8 cellular contexts compared by ENCODE assay signal in the genomic region with DNA sequence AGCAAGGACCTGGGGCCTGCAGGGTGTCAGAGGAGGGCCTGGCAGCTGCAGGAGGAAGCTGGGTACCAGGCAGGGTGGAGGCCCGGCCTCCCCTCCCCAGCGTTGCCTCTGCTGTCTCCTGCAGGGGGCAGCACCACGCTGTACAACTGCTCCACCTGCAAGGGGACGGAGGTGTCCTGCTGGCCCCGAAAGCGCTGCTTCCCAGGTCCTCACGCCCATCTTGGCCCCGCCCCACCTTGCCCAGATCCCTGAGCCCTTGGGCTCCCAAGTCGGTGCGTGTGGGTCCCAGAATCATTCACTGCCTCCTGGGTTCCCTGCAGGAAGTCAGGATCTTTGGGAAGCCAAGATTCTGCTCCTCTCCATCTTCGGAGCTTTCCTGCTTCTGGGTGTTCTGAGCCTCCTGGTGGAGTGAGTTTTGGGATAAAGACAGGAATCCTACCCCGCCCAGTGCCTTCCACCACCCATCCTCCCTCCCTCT. TPM values are rescaled to one million over a fixed set of nuclear protein-coding genes. Genes with fewer than 3 reads are reported as not detected.
DNase-seq lines count a peak whose midpoint lies in the region; ATAC-seq and TF ChIP-seq lines count a peak whose summit lies in the region.

No MANE protein-coding gene starts in this region.

- POLR2A ChIA-PET in PC-9 (lab: Charles Lee; ENCODE audit: unreplicated experiment) = interaction anchor here (0.6 to 1.0 kb wide), 3 partner anchors 48 to 358 kb away, joined by 3 to 6 read pairs (median 4); partner anchors contain the start of gene TMEM256

- H4K20me1 ChIP-seq in PC-9 (ENCODE audit: insufficient read depth) = peaks cover 15% of the 10 kb centered on the region

- peak overlapping the region; percentile 50; the same call in 1 of the 2 replicates for H3K4me2 ChIP-seq in PC-9

- peaks cover 20% of the 10 kb centered on the region for H3F3A ChIP-seq in PC-9 (ENCODE audit: insufficient read depth, low read depth)

- peaks cover 21% of the 10 kb centered on the region; the same call in 1 of the 2 replicates for H3K4me1 ChIP-seq in PC-9 (replicated peaks; ENCODE audit: insufficient read depth)

- H3K27ac Mint-ChIP-seq in activated T-cell treated with anti-CD3 and anti-CD28 coated beads, Interleukin-2, amount 50 U/mL, for 24 hours = no peak overlapping the region
- H3K27ac Mint-ChIP-seq in natural killer cell = peak overlapping the region in 1 of 2 donors; percentile 52
- H3K27ac Mint-ChIP-seq in stimulated activated memory B cell treated with anti-CD40 and anti-IgM and Interleukin-4, amounts not matched to agents 10 μg/mL and 1 μg/mL and 100 μg/mL, for 72 hours = no peak overlapping the region

- H3K9me3 ChIP-seq in PC-9 (ENCODE audit: insufficient read depth, low read depth) = no peaks in the 10 kb centered on the region

- TF ChIP-seq CTCF in PC-9 (conservative IDR thresholded peaks at IDR 0.05) (peak; percentile 77), fibroblast of mammary gland (conservative IDR thresholded peaks at IDR 0.05; ENCODE audit: control insufficient read depth, insufficient read depth, low read depth, low read length) (peak; percentile 80), natural killer cell (IDR thresholded peaks at IDR 0.05) (peak; percentile 91)

- ATAC-seq in HG03175 (IDR thresholded peaks at IDR 0.05; ENCODE audit: unreplicated experiment) (peak; percentile 28), natural killer cell (peak; percentile 46 to 80 (median 54)), HG03039 (IDR thresholded peaks at IDR 0.05; ENCODE audit: unreplicated experiment) (no peak)
- peak; percentile 76 for ATAC-seq in stimulated activated memory B cell treated with anti-CD40 and anti-IgM and Interleukin-4, amounts not matched to agents 10 μg/mL and 1 μg/mL and 100 μg/mL, for 72 hours

- H3K27me3 Mint-ChIP-seq in activated T-cell treated with anti-CD3 and anti-CD28 coated beads, Interleukin-2, amount 50 U/mL, for 24 hours = no peaks in the 10 kb centered on the region
- H3K27me3 Mint-ChIP-seq in natural killer cell (ENCODE audit: low read depth in 2 of 2) = no peaks in the 10 kb centered on the region
- peaks cover under 1% of the 10 kb centered on the region for H3K27me3 Mint-ChIP-seq in stimulated activated memory B cell treated with anti-CD40 and anti-IgM and Interleukin-4, amounts not matched to agents 10 μg/mL and 1 μg/mL and 100 μg/mL, for 72 hours

- no TSS peak for BruUV-seq in PC-9 (replicated peaks; lab: Mats Ljungman, UMichigan)

- no peak overlapping the region for H2AFZ ChIP-seq in PC-9

- peaks cover 29% of the 10 kb centered on the region for H3K4me1 Mint-ChIP-seq in activated T-cell treated with anti-CD3 and anti-CD28 coated beads, Interleukin-2, amount 50 U/mL, for 24 hours (ENCODE audit: low read depth)
- peaks cover 9 to 33% of the 10 kb centered on the region in 2 donors for H3K4me1 Mint-ChIP-seq in natural killer cell
- H3K4me1 Mint-ChIP-seq in stimulated activated memory B cell treated with anti-CD40 and anti-IgM and Interleukin-4, amounts not matched to agents 10 μg/mL and 1 μg/mL and 100 μg/mL, for 72 hours = peaks cover 39% of the 10 kb centered on the region

- peaks cover 9% of the 10 kb centered on the region for H3K36me3 Mint-ChIP-seq in activated T-cell treated with anti-CD3 and anti-CD28 coated beads, Interleukin-2, amount 50 U/mL, for 24 hours (ENCODE audit: low read depth)
- no peaks in the 10 kb centered on the region for H3K36me3 Mint-ChIP-seq in natural killer cell
- peaks cover 3% of the 10 kb centered on the region for H3K36me3 Mint-ChIP-seq in stimulated activated memory B cell treated with anti-CD40 and anti-IgM and Interleukin-4, amounts not matched to agents 10 μg/mL and 1 μg/mL and 100 μg/mL, for 72 hours

- H3K4me3 Mint-ChIP-seq in activated T-cell treated with anti-CD3 and anti-CD28 coated beads, Interleukin-2, amount 50 U/mL, for 24 hours = no peak overlapping the region
- no peak overlapping the region for H3K4me3 Mint-ChIP-seq in natural killer cell
- no peak overlapping the region for H3K4me3 Mint-ChIP-seq in stimulated activated memory B cell treated with anti-CD40 and anti-IgM and Interleukin-4, amounts not matched to agents 10 μg/mL and 1 μg/mL and 100 μg/mL, for 72 hours

- H3K27me3 ChIP-seq in PC-9 (ENCODE audit: insufficient read depth, low read depth) = no peaks in the 10 kb centered on the region

- H3K4me3 ChIP-seq in PC-9 (no peak overlapping the region), fibroblast of mammary gland (ENCODE audit: control insufficient read depth, low read depth, low read length) (no peak overlapping the region)

- CTCF ChIA-PET in PC-9 (lab: Charles Lee) = interaction anchor here (0.6 to 1.6 kb wide), 5 partner anchors 85 to 320 kb away, joined by 3 to 6 read pairs (median 3); partner anchors contain the start of genes POLR2A and SLC16A13

- DNase-seq in CMK (ENCODE audit: low read depth) (peak; percentile 62), PC-9 (peak; percentile 58 to 92), fibroblast of mammary gland (ENCODE audit: low read depth) (peak; percentile 66), natural killer cell (peak; percentile 76)
- DNase-seq in activated T-cell treated with anti-CD3 and anti-CD28 coated beads, Interleukin-2, amount 50 U/mL, for 24 hours = peak; percentile 89

- H3K9me2 ChIP-seq in PC-9 (ENCODE audit: insufficient read depth) = no peaks in the 10 kb centered on the region

- H3K36me3 ChIP-seq in PC-9 (ENCODE audit: low read depth) = no peaks in the 10 kb centered on the region

- no peaks in the 10 kb centered on the region for H3K9me3 Mint-ChIP-seq in activated T-cell treated with anti-CD3 and anti-CD28 coated beads, Interleukin-2, amount 50 U/mL, for 24 hours
- H3K9me3 Mint-ChIP-seq in natural killer cell = no peaks in the 10 kb centered on the region
- H3K9me3 Mint-ChIP-seq in stimulated activated memory B cell treated with anti-CD40 and anti-IgM and Interleukin-4, amounts not matched to agents 10 μg/mL and 1 μg/mL and 100 μg/mL, for 72 hours = no peaks in the 10 kb centered on the region

- intact Hi-C loops in PC-9 (cut with micrococcal nuclease; ENCODE audit: unreplicated experiment) = loop anchor here (1.0 to 5.0 kb wide), 5 partner anchors 25 to 333 kb away; partner anchors contain the start of genes SENP3, TMEM102, TNK1 and WRAP53
- intact Hi-C loops in natural killer cell (cut with micrococcal nuclease) = loop anchor here (1.0 to 10.0 kb wide), 2 partner anchors 205 to 329 kb away; partner anchors contain the start of genes SENP3, TP53 and WRAP53

- no peak overlapping the region for H3K27ac ChIP-seq in PC-9

- peaks cover 28% of the 10 kb centered on the region for H3K79me2 ChIP-seq in PC-9 (ENCODE audit: low read depth)

RNA-seq across cellular contexts. Expression of gene TMEM95, which starts 1.2 kb away (rescaled TPM):
- 0.45 and 0.50 TPM in 2 replicates for total RNA-seq in PC-9 (2021)
- total RNA-seq in natural killer cell = not detected

RNA-seq across cellular contexts. Expression of gene KCTD11, which starts 4.1 kb away (rescaled TPM):
- total RNA-seq in PC-9 (2021) = 16.4 and 18.3 TPM in 2 replicates
- total RNA-seq in natural killer cell = 1 to 10 TPM; 5.6 to 9.7 (median 8.3) TPM

RNA-seq across cellular contexts. Expression of gene ACAP1, which starts 19.8 kb away (rescaled TPM):
- 10.9 and 28.5 TPM in 2 replicates for total RNA-seq in PC-9 (2021)
- total RNA-seq in natural killer cell = 100 to 1,000 TPM; 526 to 590 (median 540) TPM

RNA-seq across cellular contexts. Expression of gene TNK1, which starts 24.8 kb away (rescaled TPM):
- total RNA-seq in PC-9 (2021) (15.8 and 18.8 TPM in 2 replicates), natural killer cell (1 to 10 TPM in 1 of 3 donors, under 1 TPM in 2; 0.18 to 1.7 (median 0.73) TPM)

RNA-seq across cellular contexts. Expression of gene NEURL4, which starts 27.0 kb away (rescaled TPM):
- total RNA-seq in PC-9 (2021) = 46.5 and 57.9 TPM in 2 replicates
- 10 to 100 TPM; 48.9 to 57.9 (median 51.4) TPM for total RNA-seq in natural killer cell

Comparison
In these comparisons a context has a peak if more than half of its experiments do, and no peak if none do; other contexts are left out.
1. RNA of gene ACAP1, which starts 19.8 kb away (total RNA-seq): 526 to 590 TPM in natural killer cell; 10.9 to 28.5 TPM in PC-9; every median in the first group is over 10 times any median in the second.
2. Peak in every context shown above with its lines, with median percentiles within 50 percentile points of each other: DNase-seq and CTCF ChIP-seq.